9 cellular contexts compared by ENCODE assay signal in the genomic region with DNA sequence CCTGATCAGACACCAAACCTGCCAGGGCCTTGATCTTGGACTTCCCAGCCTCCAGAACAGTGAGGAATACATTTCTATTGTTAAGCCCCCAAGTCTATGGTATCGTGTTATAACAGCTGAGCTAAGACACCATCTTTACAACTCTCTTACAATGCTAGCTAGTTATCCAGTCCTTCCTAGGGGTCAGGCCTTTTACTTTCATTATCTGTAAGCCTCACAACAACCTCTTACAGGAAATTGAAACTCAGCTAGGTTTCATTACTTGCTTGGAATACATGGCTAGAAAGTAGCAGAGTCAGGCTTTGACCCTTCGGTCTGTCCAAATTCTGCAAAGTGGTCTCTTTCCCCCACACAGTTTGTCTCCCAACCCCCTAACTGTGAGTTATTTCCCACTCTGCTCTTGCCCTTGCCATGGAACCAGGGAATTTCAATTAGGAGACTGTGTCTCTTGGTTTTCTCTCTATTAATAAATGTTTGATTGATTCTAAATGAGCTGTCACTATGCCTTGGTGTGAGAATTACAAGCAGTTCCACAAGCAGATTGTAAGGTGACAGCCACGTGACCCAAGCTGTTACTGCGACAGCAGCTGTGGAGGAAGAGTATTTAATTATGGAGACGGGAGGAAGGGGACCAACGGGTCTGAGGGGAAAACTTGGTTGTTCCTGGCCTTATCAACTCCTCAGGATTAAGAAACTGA. TPM values are rescaled to one million over a fixed set of nuclear protein-coding genes. Genes with fewer than 3 reads are reported as not detected.
A peak's percentile ranks its signal among the peaks of the same experiment; 100 is the strongest.
DNase-seq lines count a peak whose midpoint lies in the region; ATAC-seq and TF ChIP-seq lines count a peak whose summit lies in the region.
"Had no signal": no experiment of that assay in that cellular context is flagged by ENCODE, and none has a peak within 500 bp of the region (broad histone marks: within the 10 kb centered on the region; RNA-seq: fewer than 3 reads in every experiment).

No MANE protein-coding gene starts in this region.

- peaks cover 3% of the 10 kb centered on the region for H3K27me3 Mint-ChIP-seq in activated T-cell treated with anti-CD3 and anti-CD28 coated beads, Interleukin-2, amount 50 U/mL, for 24 hours
- H3K27me3 Mint-ChIP-seq in T-helper 2 cell treated with Interferon-gamma antibody and Interleukin-4, amounts not matched to agents 5 μg/mL and 100 μg/mL, for 36 hours (ENCODE audit: low read depth), result peaks cover 14% of the 10 kb centered on the region
- H3K27me3 Mint-ChIP-seq in WTC11 (ENCODE audit: low read depth), result peaks cover 3% of the 10 kb centered on the region; the same call in 1 of the 2 replicates

- CTCF ChIA-PET in WTC11 (lab: Charles Lee), result interaction anchor here (0.9 to 2.9 kb wide), 3 partner anchors 28 to 179 kb away, joined by 3 to 25 read pairs (median 3); no protein-coding TSS in a partner anchor

- POLR2A ChIA-PET in WTC11 (lab: Charles Lee), result no interaction called here

- H3K4me3 Mint-ChIP-seq in activated T-cell treated with anti-CD3 and anti-CD28 coated beads, Interleukin-2, amount 50 U/mL, for 24 hours, result no peak overlapping the region
- H3K4me3 Mint-ChIP-seq in T-helper 2 cell treated with Interferon-gamma antibody and Interleukin-4, amounts not matched to agents 5 μg/mL and 100 μg/mL, for 36 hours, result peak overlapping the region; percentile 43
- H3K4me3 Mint-ChIP-seq in WTC11, result no peak overlapping the region

- H3K27ac Mint-ChIP-seq in activated T-cell treated with anti-CD3 and anti-CD28 coated beads, Interleukin-2, amount 50 U/mL, for 24 hours, result peak overlapping the region; percentile 85
- H3K27ac Mint-ChIP-seq in T-helper 2 cell treated with Interferon-gamma antibody and Interleukin-4, amounts not matched to agents 5 μg/mL and 100 μg/mL, for 36 hours, result peak overlapping the region; percentile 83
- no peak overlapping the region for H3K27ac Mint-ChIP-seq in WTC11

- H3K36me3 Mint-ChIP-seq in activated T-cell treated with anti-CD3 and anti-CD28 coated beads, Interleukin-2, amount 50 U/mL, for 24 hours (ENCODE audit: low read depth), result no peaks in the 10 kb centered on the region
- peaks cover 8% of the 10 kb centered on the region for H3K36me3 Mint-ChIP-seq in T-helper 2 cell treated with Interferon-gamma antibody and Interleukin-4, amounts not matched to agents 5 μg/mL and 100 μg/mL, for 36 hours (ENCODE audit: low read depth)
- no peaks in the 10 kb centered on the region for H3K36me3 Mint-ChIP-seq in WTC11

- H3K4me1 Mint-ChIP-seq in activated T-cell treated with anti-CD3 and anti-CD28 coated beads, Interleukin-2, amount 50 U/mL, for 24 hours (ENCODE audit: low read depth), result peaks cover 20% of the 10 kb centered on the region
- peaks cover 31% of the 10 kb centered on the region for H3K4me1 Mint-ChIP-seq in T-helper 2 cell treated with Interferon-gamma antibody and Interleukin-4, amounts not matched to agents 5 μg/mL and 100 μg/mL, for 36 hours (ENCODE audit: low read depth)
- peaks cover 11% of the 10 kb centered on the region for H3K4me1 Mint-ChIP-seq in WTC11

- TF ChIP-seq CTCF in WTC11 (IDR thresholded peaks at IDR 0.05), result no peak

- peak; percentile 94 for ATAC-seq in HG02798 (IDR thresholded peaks at IDR 0.05; ENCODE audit: poor library complexity, unreplicated experiment)
- peak; percentile 52 for ATAC-seq in stimulated activated naive CD8-positive, alpha-beta T cell treated with anti-CD3 and anti-CD28 coated beads, Interleukin-15, Interleukin-2, amounts not matched to agents 100 U/mL and 50 U/mL, for 24 hours
- ATAC-seq in WTC11, result no peak

- no peak for DNase-seq in activated T-cell treated with anti-CD3 and anti-CD28 coated beads, Interleukin-2, amount 50 U/mL, for 24 hours
- no peak for DNase-seq in activated T-cell treated with anti-CD3 and anti-CD28 coated beads, Interleukin-2, amount 50 U/mL, for 1 hour
- DNase-seq in T-helper 2 cell treated with Interferon-gamma antibody and Interleukin-4, amounts not matched to agents 5 μg/mL and 100 μg/mL, for 36 hours (ENCODE audit: low spot score), result no peak
- no peak for DNase-seq in stimulated activated naive CD8-positive, alpha-beta T cell treated with anti-CD3 and anti-CD28 coated beads, Interleukin-15, Interleukin-2, amounts not matched to agents 100 U/mL and 50 U/mL, for 24 hours
- DNase-seq in germinal center (ENCODE audit: low spot score) (no peak), amniotic stem cell (lab: John Stamatoyannopoulos, UW) (no peak), WTC11 (ENCODE audit: low spot score) (no peak)
- DNase-seq: NCI-H2029 had no signal

- no peaks in the 10 kb centered on the region for H3K9me3 Mint-ChIP-seq in activated T-cell treated with anti-CD3 and anti-CD28 coated beads, Interleukin-2, amount 50 U/mL, for 24 hours
- peaks cover 11% of the 10 kb centered on the region for H3K9me3 Mint-ChIP-seq in T-helper 2 cell treated with Interferon-gamma antibody and Interleukin-4, amounts not matched to agents 5 μg/mL and 100 μg/mL, for 36 hours
- H3K9me3 Mint-ChIP-seq in WTC11, result no peaks in the 10 kb centered on the region

TF ChIP-seq in WTC11, 78 proteins besides CTCF, POLR2A, EP300 and RAD21 (continues in another document):
- no peak for TF ChIP-seq NR3C1 (CRISPR knock-in tag; conservative IDR thresholded peaks at IDR 0.05; ENCODE audit: low read depth)
- TF ChIP-seq, protein P1, sequence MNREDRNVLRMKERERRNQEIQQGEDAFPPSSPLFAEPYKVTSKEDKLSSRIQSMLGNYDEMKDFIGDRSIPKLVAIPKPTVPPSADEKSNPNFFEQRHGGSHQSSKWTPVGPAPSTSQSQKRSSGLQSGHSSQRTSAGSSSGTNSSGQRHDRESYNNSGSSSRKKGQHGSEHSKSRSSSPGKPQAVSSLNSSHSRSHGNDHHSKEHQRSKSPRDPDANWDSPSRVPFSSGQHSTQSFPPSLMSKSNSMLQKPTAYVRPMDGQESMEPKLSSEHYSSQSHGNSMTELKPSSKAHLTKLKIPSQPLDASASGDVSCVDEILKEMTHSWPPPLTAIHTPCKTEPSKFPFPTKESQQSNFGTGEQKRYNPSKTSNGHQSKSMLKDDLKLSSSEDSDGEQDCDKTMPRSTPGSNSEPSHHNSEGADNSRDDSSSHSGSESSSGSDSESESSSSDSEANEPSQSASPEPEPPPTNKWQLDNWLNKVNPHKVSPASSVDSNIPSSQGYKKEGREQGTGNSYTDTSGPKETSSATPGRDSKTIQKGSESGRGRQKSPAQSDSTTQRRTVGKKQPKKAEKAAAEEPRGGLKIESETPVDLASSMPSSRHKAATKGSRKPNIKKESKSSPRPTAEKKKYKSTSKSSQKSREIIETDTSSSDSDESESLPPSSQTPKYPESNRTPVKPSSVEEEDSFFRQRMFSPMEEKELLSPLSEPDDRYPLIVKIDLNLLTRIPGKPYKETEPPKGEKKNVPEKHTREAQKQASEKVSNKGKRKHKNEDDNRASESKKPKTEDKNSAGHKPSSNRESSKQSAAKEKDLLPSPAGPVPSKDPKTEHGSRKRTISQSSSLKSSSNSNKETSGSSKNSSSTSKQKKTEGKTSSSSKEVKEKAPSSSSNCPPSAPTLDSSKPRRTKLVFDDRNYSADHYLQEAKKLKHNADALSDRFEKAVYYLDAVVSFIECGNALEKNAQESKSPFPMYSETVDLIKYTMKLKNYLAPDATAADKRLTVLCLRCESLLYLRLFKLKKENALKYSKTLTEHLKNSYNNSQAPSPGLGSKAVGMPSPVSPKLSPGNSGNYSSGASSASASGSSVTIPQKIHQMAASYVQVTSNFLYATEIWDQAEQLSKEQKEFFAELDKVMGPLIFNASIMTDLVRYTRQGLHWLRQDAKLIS (CRISPR knock-in tag; IDR thresholded peaks at IDR 0.05; ENCODE audit: borderline replicate concordance), result no peak
- no peak for TF ChIP-seq SMAD3 (CRISPR knock-in tag; IDR thresholded peaks at IDR 0.05; ENCODE audit: borderline replicate concordance)
- TF ChIP-seq, protein P2, sequence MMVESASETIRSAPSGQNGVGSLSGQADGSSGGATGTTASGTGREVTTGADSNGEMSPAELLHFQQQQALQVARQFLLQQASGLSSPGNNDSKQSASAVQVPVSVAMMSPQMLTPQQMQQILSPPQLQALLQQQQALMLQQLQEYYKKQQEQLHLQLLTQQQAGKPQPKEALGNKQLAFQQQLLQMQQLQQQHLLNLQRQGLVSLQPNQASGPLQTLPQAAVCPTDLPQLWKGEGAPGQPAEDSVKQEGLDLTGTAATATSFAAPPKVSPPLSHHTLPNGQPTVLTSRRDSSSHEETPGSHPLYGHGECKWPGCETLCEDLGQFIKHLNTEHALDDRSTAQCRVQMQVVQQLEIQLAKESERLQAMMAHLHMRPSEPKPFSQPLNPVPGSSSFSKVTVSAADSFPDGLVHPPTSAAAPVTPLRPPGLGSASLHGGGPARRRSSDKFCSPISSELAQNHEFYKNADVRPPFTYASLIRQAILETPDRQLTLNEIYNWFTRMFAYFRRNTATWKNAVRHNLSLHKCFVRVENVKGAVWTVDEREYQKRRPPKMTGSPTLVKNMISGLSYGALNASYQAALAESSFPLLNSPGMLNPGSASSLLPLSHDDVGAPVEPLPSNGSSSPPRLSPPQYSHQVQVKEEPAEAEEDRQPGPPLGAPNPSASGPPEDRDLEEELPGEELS (CRISPR knock-in tag; IDR thresholded peaks at IDR 0.05), result no peak
- TF ChIP-seq ZNF317 (CRISPR knock-in tag; IDR thresholded peaks at IDR 0.05; ENCODE audit: borderline replicate concordance, low read depth), result no peak
- TF ChIP-seq, protein P3, sequence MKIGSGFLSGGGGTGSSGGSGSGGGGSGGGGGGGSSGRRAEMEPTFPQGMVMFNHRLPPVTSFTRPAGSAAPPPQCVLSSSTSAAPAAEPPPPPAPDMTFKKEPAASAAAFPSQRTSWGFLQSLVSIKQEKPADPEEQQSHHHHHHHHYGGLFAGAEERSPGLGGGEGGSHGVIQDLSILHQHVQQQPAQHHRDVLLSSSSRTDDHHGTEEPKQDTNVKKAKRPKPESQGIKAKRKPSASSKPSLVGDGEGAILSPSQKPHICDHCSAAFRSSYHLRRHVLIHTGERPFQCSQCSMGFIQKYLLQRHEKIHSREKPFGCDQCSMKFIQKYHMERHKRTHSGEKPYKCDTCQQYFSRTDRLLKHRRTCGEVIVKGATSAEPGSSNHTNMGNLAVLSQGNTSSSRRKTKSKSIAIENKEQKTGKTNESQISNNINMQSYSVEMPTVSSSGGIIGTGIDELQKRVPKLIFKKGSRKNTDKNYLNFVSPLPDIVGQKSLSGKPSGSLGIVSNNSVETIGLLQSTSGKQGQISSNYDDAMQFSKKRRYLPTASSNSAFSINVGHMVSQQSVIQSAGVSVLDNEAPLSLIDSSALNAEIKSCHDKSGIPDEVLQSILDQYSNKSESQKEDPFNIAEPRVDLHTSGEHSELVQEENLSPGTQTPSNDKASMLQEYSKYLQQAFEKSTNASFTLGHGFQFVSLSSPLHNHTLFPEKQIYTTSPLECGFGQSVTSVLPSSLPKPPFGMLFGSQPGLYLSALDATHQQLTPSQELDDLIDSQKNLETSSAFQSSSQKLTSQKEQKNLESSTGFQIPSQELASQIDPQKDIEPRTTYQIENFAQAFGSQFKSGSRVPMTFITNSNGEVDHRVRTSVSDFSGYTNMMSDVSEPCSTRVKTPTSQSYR (CRISPR knock-in tag; IDR thresholded peaks at IDR 0.05), result no peak
- no peak for TF ChIP-seq ZNF121 (CRISPR knock-in tag; IDR thresholded peaks at IDR 0.05)
- TF ChIP-seq TEAD1 (CRISPR knock-in tag; IDR thresholded peaks at IDR 0.05), result no peak

RNA-seq across cellular contexts. Expression of a gene that starts 38.4 kb away (rescaled TPM):
- total RNA-seq in WTC11 (2021), result 14.3 to 20.0 TPM (median 18.2 TPM) in 3 replicates
